ENCODE assay signal across 1 cellular context in genomic region chr7:128916643-128916915, GRCh38.
TF ChIP-seq lines count a peak whose summit lies in the region.

No MANE protein-coding gene starts in this region.

TF ChIP-seq in H1, 55 proteins besides CTCF, POLR2A, EP300 and RAD21:
- TF ChIP-seq ZNF274 (IDR thresholded peaks at IDR 0.05; ENCODE audit: borderline replicate concordance, extremely low read depth, low read length) (no peak), KDM1A (IDR thresholded peaks at IDR 0.05; ENCODE audit: borderline replicate concordance, low read length) (no peak), SAP30 (IDR thresholded peaks at IDR 0.05; ENCODE audit: insufficient read depth, insufficient replicate concordance, low read length) (no peak), CEBPB (IDR thresholded peaks at IDR 0.05; ENCODE audit: low read depth, low read length) (no peak), SP1 (IDR thresholded peaks at IDR 0.05; ENCODE audit: low read depth, low read length) (no peak), CHD1 (IDR thresholded peaks at IDR 0.05; ENCODE audit: low read depth, low read length) (no peak), SIRT6 (IDR thresholded peaks at IDR 0.05; ENCODE audit: low read length) (no peak)
TF ChIP-seq in H1: peak in this region for 0.
